ENCODE assay signal across 16 cellular contexts in genomic region chr3:196254376-196255283, GRCh38. TPM values are rescaled to one million over a fixed set of nuclear protein-coding genes. Genes with fewer than 3 reads are reported as not detected.
"Had no signal": no experiment of that assay in that cellular context is flagged by ENCODE, and none has a peak within 500 bp of the region (broad histone marks: within the 10 kb centered on the region; RNA-seq: fewer than 3 reads in every experiment).

No MANE protein-coding gene starts in this region.

- H3K27me3 ChIP-seq: spleen had no signal

- H3K4me3 Mint-ChIP-seq: activated CD4-positive, alpha-beta T cell treated with anti-CD3 and anti-CD28 coated beads, Interleukin-2, amount 10 ng/mL, durations not matched to agents 24 days and 14 days; activated naive CD4-positive, alpha-beta T cell treated with anti-CD3 and anti-CD28 coated beads, Interleukin-2, amount 10 ng/mL, durations not matched to agents 7 days and 5 days; brain; endodermal cell; nephron; type B pancreatic cell had no signal

- H3K27ac Mint-ChIP-seq: activated CD4-positive, alpha-beta T cell treated with anti-CD3 and anti-CD28 coated beads, Interleukin-2, amount 10 ng/mL, durations not matched to agents 24 days and 14 days; activated naive CD4-positive, alpha-beta T cell treated with anti-CD3 and anti-CD28 coated beads, Interleukin-2, amount 10 ng/mL, durations not matched to agents 7 days and 5 days; endodermal cell; nephron; type B pancreatic cell had no signal

- H3K9me3 ChIP-seq: psoas muscle, spleen had no signal

- H3K4me3 ChIP-seq: lung, psoas muscle, SK-N-MC, spleen had no signal

- H3K27ac ChIP-seq: psoas muscle, SK-N-MC, spleen had no signal

- H3K4me1 Mint-ChIP-seq: brain, endodermal cell, nephron had no signal

- H3K36me3 Mint-ChIP-seq: type B pancreatic cell had no signal

- H3K9me3 Mint-ChIP-seq: activated CD4-positive, alpha-beta T cell treated with anti-CD3 and anti-CD28 coated beads, Interleukin-2, amount 10 ng/mL, durations not matched to agents 24 days and 14 days; endodermal cell; nephron; type B pancreatic cell had no signal

- DNase-seq: activated CD4-positive, alpha-beta T cell treated with anti-CD3 and anti-CD28 coated beads, Interleukin-2, amount 10 ng/mL, durations not matched to agents 24 days and 14 days; activated naive CD4-positive, alpha-beta T cell treated with anti-CD3 and anti-CD28 coated beads, Interleukin-2, amount 10 ng/mL, durations not matched to agents 7 days and 5 days; endodermal cell; psoas muscle; spleen; stimulated activated CD4-positive, alpha-beta T cell treated with anti-CD3 and anti-CD28 coated beads, Interleukin-1b, Interleukin-23, amount 100 ng/mL, for 48 hours had no signal

- H3K27me3 Mint-ChIP-seq: activated CD4-positive, alpha-beta T cell treated with anti-CD3 and anti-CD28 coated beads, Interleukin-2, amount 10 ng/mL, durations not matched to agents 24 days and 14 days; activated naive CD4-positive, alpha-beta T cell treated with anti-CD3 and anti-CD28 coated beads, Interleukin-2, amount 10 ng/mL, durations not matched to agents 7 days and 5 days; brain; type B pancreatic cell had no signal

RNA-seq across cellular contexts. Expression of gene SLC51A, which starts 38.3 kb away (rescaled TPM):
- total RNA-seq: activated CD4-positive, alpha-beta T cell treated with anti-CD3 and anti-CD28 coated beads, Interleukin-2, amount 10 ng/mL, durations not matched to agents 24 days and 14 days; cerebellum; dermis microvascular lymphatic vessel endothelial cell had no signal

RNA-seq across cellular contexts. Expression of gene ZDHHC19, which starts 43.4 kb away (rescaled TPM):
- total RNA-seq: activated CD4-positive, alpha-beta T cell treated with anti-CD3 and anti-CD28 coated beads, Interleukin-2, amount 10 ng/mL, durations not matched to agents 24 days and 14 days; cerebellum; dermis microvascular lymphatic vessel endothelial cell; mononuclear cell; omental fat pad; sciatic nerve had no signal
